10 cellular contexts compared by ENCODE assay signal in the genomic region with DNA sequence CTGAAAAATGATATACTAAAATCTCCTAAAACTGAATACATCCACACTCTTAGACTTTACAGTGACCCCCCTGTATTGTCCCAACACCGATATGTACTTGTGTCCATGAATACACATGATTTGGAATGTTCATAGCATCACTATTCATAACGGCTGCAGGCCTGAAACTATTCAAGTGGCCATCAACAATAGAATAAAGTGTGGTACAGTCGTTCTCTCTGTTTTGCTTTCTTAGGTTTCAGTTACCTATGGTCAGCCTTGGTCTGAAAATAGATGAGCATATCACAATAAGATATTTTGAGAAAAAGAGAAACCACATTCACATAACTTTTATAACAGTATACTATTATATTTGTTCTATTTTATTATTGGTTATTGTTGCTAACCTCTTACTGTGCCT.
"Had no signal": no experiment of that assay in that cellular context is flagged by ENCODE, and none has a peak within 500 bp of the region (broad histone marks: within the 10 kb centered on the region; RNA-seq: fewer than 3 reads in every experiment).

No MANE protein-coding gene starts in this region.

- H3K27ac ChIP-seq: GM23248, HL-60, KMS-11 had no signal

- ATAC-seq: HCT116, HepG2 had no signal

- DNase-seq: GM23248, GOT3, H7, Karpas-422, KBM-7 had no signal

- H2AFZ ChIP-seq: GM23248 had no signal

- H3K4me3 ChIP-seq: GM23248, HAP-1 had no signal

- H3K9me3 ChIP-seq: HAP-1 had no signal

- H3K4me1 ChIP-seq: HAP-1 had no signal

- H3K36me3 ChIP-seq: HAP-1 had no signal

- H3K4me2 ChIP-seq: KMS-11 had no signal

- FAIRE-seq: HepG2 had no signal

- H3K9ac ChIP-seq: GM23248, KMS-11 had no signal
